23 cellular contexts compared by ENCODE assay signal in the genomic region with DNA sequence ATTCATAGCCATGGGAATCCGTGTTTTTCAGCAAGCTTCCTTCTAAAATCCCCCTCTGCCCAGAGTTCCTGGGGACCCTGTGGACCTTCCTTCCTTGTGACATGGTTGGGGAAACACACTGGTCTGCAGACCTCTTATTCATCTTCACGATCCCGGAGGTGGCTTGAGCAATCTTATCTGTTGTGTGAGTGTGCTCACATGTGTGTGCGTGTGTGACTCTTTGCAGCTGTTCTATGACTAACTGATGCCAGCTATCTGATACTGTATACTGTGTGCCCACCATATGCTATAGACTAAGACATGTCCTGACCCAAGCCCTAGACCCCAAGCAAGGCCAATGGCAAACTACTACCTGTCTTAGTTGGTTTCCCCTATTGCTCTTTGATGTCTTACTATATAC. TPM values are rescaled to one million over a fixed set of nuclear protein-coding genes. Genes with fewer than 3 reads are reported as not detected.
"Had no signal": no experiment of that assay in that cellular context is flagged by ENCODE, and none has a peak within 500 bp of the region (broad histone marks: within the 10 kb centered on the region; RNA-seq: fewer than 3 reads in every experiment).

No MANE protein-coding gene starts in this region.

- ATAC-seq: activated CD4-positive, CD25-positive, alpha-beta regulatory T cell treated with anti-CD3 and anti-CD28 coated beads, Interleukin-2, amount 50 U/mL, for 24 hours; heart right ventricle; left lung had no signal

- DNase-seq: activated CD4-positive, alpha-beta T cell treated with anti-CD3 and anti-CD28 coated beads, Interleukin-2, amount 50 U/mL, for 1 hour; activated naive CD4-positive, alpha-beta T cell treated with Interleukin-2 at 50 U/mL for 16 hours; activated T-cell treated with anti-CD3 and anti-CD28 coated beads for 4 hours; effector CD8-positive, alpha-beta T cell; esophagus squamous epithelium; heart right ventricle; left lung; stimulated activated CD4-positive, alpha-beta T cell treated with anti-CD3 and anti-CD28 coated beads, Interleukin-2, amount 100 ng/mL, for 24 hours; stomach; T1000; testis had no signal

- H3K36me3 ChIP-seq: esophagus squamous epithelium, heart right ventricle, left lung, prostate gland, right atrium auricular region, stomach had no signal

- H3K27ac Mint-ChIP-seq: dendritic cell treated with granulocyte-macrophage colony-stimulating factor and Interleukin-4, amounts not matched to agents 40 ng/mL and 50 ng/mL, for 4 days; mesothelial cell of epicardium; type B pancreatic cell had no signal

- H3K27me3 ChIP-seq: esophagus squamous epithelium, heart right ventricle, left lung, right atrium auricular region, stomach, testis had no signal

- H3K27ac ChIP-seq: esophagus squamous epithelium, heart right ventricle, left lung, prostate gland, right atrium auricular region, stomach, testis had no signal

- H3K4me3 ChIP-seq: esophagus squamous epithelium, heart right ventricle, left lung, prostate gland, right atrium auricular region, stomach, testis had no signal

- H3K4me1 ChIP-seq: esophagus squamous epithelium, left lung, prostate gland, right atrium auricular region, stomach, testis had no signal

- H3K4me3 Mint-ChIP-seq: dendritic cell treated with granulocyte-macrophage colony-stimulating factor and Interleukin-4, amounts not matched to agents 40 ng/mL and 50 ng/mL, for 4 days; mesothelial cell of epicardium; type B pancreatic cell had no signal

- H3K4me1 Mint-ChIP-seq: mesothelial cell of epicardium had no signal

- H3K9me3 ChIP-seq: esophagus squamous epithelium, heart right ventricle, left lung, prostate gland, right atrium auricular region, stomach, testis had no signal

- H3K9me3 Mint-ChIP-seq: dendritic cell treated with granulocyte-macrophage colony-stimulating factor and Interleukin-4, amounts not matched to agents 40 ng/mL and 50 ng/mL, for 4 days; mesothelial cell of epicardium; type B pancreatic cell had no signal

- H3K36me3 Mint-ChIP-seq: mesothelial cell of epicardium, type B pancreatic cell had no signal

RNA-seq across cellular contexts. Expression of gene IL10, which starts 15.7 kb away (rescaled TPM):
- total RNA-seq: astrocyte, kidney epithelial cell, lung microvascular endothelial cell, mesothelial cell of epicardium, osteocyte, prostate gland had no signal

RNA-seq across cellular contexts. Expression of gene IL19, which starts 17.4 kb away (rescaled TPM):
- total RNA-seq: cerebellum, heart right ventricle, kidney epithelial cell, left lung, lung microvascular endothelial cell, mesothelial cell of epicardium, osteocyte, prostate gland, right atrium auricular region, skeletal muscle tissue, testis had no signal
- polyA plus RNA-seq: heart right ventricle had no signal
